ENCODE assay signal across 8 cellular contexts in genomic region chr7:101251871-101252659, GRCh38. TPM values are rescaled to one million over a fixed set of nuclear protein-coding genes. Genes with fewer than 3 reads are reported as not detected.
DNase-seq lines count a peak whose midpoint lies in the region; ATAC-seq and TF ChIP-seq lines count a peak whose summit lies in the region.

No MANE protein-coding gene starts in this region.

- H3K4me3 ChIP-seq in GM06990 (replicated peaks; ENCODE audit: low read depth, low read length) = peak overlapping the region; percentile 82
- peak overlapping the region; percentile 94 for H3K4me3 ChIP-seq in NB4 (ENCODE audit: low read depth, low read length)
- peak overlapping the region; percentile 90 to 94 for H3K4me3 ChIP-seq in gastroesophageal sphincter
- peak overlapping the region; percentile 85 to 88 for H3K4me3 ChIP-seq in neuronal stem cell (ENCODE audit: low read length in 2 of 2)
- H3K4me3 ChIP-seq in subcutaneous abdominal adipose tissue (ENCODE audit: low read depth in 1 of 5, low read length in 5 of 5) = peak overlapping the region; percentile 90 to 99 (median 97)

- no peak overlapping the region for H2BK120ac ChIP-seq in neuronal stem cell (ENCODE audit: low read depth, low read length)

- H2AK5ac ChIP-seq in neuronal stem cell (ENCODE audit: low read depth, low read length) = no peak overlapping the region

- no peak overlapping the region for H2BK5ac ChIP-seq in neuronal stem cell (ENCODE audit: low read length)

- TF ChIP-seq CTCF in GM06990 (IDR thresholded peaks at IDR 0.05; ENCODE audit: insufficient read depth, low read length, poor library complexity, severe bottlenecking) (no peak), NB4 (IDR thresholded peaks at IDR 0.05; ENCODE audit: low read depth, low read length) (no peak), gastroesophageal sphincter (IDR thresholded peaks at IDR 0.05) (no peak)

- H3K27ac ChIP-seq in gastroesophageal sphincter = peak overlapping the region; percentile 15 to 85 (median 79)
- no peak overlapping the region for H3K27ac ChIP-seq in neuronal stem cell (replicated peaks; ENCODE audit: low read length)
- peak overlapping the region; percentile 80 for H3K27ac ChIP-seq in subcutaneous abdominal adipose tissue (ENCODE audit: low read depth, low read length)

- H4K8ac ChIP-seq in neuronal stem cell (ENCODE audit: low read depth, low read length) = no peak overlapping the region

- peaks cover 3% of the 10 kb centered on the region for H3K79me1 ChIP-seq in neuronal stem cell (ENCODE audit: low read depth, low read length)

- H3K27me3 ChIP-seq in GM06990 (replicated peaks; ENCODE audit: control insufficient read depth, insufficient read depth, low read length) (no peaks in the 10 kb centered on the region), gastroesophageal sphincter (no peaks in the 10 kb centered on the region), neuronal stem cell (ENCODE audit: control insufficient read depth in 3 of 3, insufficient read depth in 3 of 3, low read depth in 1 of 3, low read length in 3 of 3) (no peaks in the 10 kb centered on the region), subcutaneous abdominal adipose tissue (ENCODE audit: control insufficient read depth in 5 of 5, insufficient read depth in 4 of 5, low read length in 5 of 5) (peaks cover 0 to 2% (median 0%) of the 10 kb centered on the region in 5 donors)

- ATAC-seq in HG02571 (IDR thresholded peaks at IDR 0.05; ENCODE audit: unreplicated experiment) (peak; percentile 96), gastroesophageal sphincter (peak; percentile 100)

- H3K4ac ChIP-seq in neuronal stem cell (ENCODE audit: low read length) = no peak overlapping the region

- H3K14ac ChIP-seq in neuronal stem cell (ENCODE audit: low read length) = peak overlapping the region; percentile 63

- H3K9me3 ChIP-seq in gastroesophageal sphincter (no peaks in the 10 kb centered on the region), neuronal stem cell (replicated peaks in 1 of 2; ENCODE audit: control insufficient read depth in 2 of 2, insufficient read depth in 1 of 2, low read depth in 1 of 2, low read length in 2 of 2) (no peaks in the 10 kb centered on the region), subcutaneous abdominal adipose tissue (ENCODE audit: control insufficient read depth in 5 of 5, low read length in 5 of 5) (no peaks in the 10 kb centered on the region)

- H3K4me1 ChIP-seq in gastroesophageal sphincter (peaks cover 0 to 28% (median 14%) of the 10 kb centered on the region in 3 donors), neuronal stem cell (ENCODE audit: control insufficient read depth in 2 of 2, insufficient read depth in 1 of 2, low read depth in 1 of 2, low read length in 2 of 2) (peaks cover 3% of the 10 kb centered on the region in 2 donors), subcutaneous abdominal adipose tissue (ENCODE audit: control insufficient read depth in 5 of 5, insufficient read depth in 5 of 5, low read length in 5 of 5) (peaks cover 1 to 25% (median 18%) of the 10 kb centered on the region in 5 donors)

- peak overlapping the region; percentile 93 for H3K18ac ChIP-seq in neuronal stem cell (ENCODE audit: low read length)

- DNase-seq in GM06990 (ENCODE audit: extremely low read depth, insufficient read length) (peak; percentile 99), NB4 (ENCODE audit: low read depth) (peak; percentile 100), SK-N-DZ (ENCODE audit: low spot score) (peak; percentile 96), neuronal stem cell (ENCODE audit: low spot score) (peak; percentile 96)
- DNase-seq in activated naive CD4-positive, alpha-beta T cell treated with anti-CD3 and anti-CD28 coated beads, Interleukin-2, amount 50 U/mL, for 16 hours = peak; percentile 100

- H4K91ac ChIP-seq in neuronal stem cell (ENCODE audit: low read depth, low read length, poor library complexity) = no peak overlapping the region

- TF ChIP-seq EP300 in gastroesophageal sphincter (IDR thresholded peaks at IDR 0.05) = no peak

- H3K36me3 ChIP-seq in GM06990 (ENCODE audit: control insufficient read depth, insufficient read depth, low read length) (peaks cover 4% of the 10 kb centered on the region), gastroesophageal sphincter (peaks cover 0 to 27% of the 10 kb centered on the region in 2 donors), neuronal stem cell (replicated peaks in 1 of 2; ENCODE audit: control insufficient read depth in 2 of 2, insufficient read depth in 2 of 2, low read length in 2 of 2) (peaks cover 1 to 22% of the 10 kb centered on the region in 2 donors), subcutaneous abdominal adipose tissue (ENCODE audit: control insufficient read depth in 5 of 5, insufficient read depth in 5 of 5, low read length in 5 of 5) (peaks cover 0 to 18% (median 3%) of the 10 kb centered on the region in 5 donors)

- H3K23ac ChIP-seq in neuronal stem cell (ENCODE audit: low read depth, low read length, poor library complexity) = peak overlapping the region; percentile 60

- H3K4me2 ChIP-seq in neuronal stem cell (ENCODE audit: insufficient read depth, low read length, poor library complexity, severe bottlenecking) = peak overlapping the region; percentile 79

- peak overlapping the region; percentile 91 for H2AFZ ChIP-seq in neuronal stem cell (ENCODE audit: low read length)

- 2% methylated on average over 10 to 15 of the region's 55 CpGs for WGBS in gastroesophageal sphincter (ENCODE audit: low coverage in 1 of 2), 2 donors
- whole genome bisulfite sequencing in neuronal stem cell (ENCODE audit: extremely low coverage in 2 of 2, insufficient read length in 2 of 2, insufficient replicate concordance in 1 of 2), 2 donors = no CpG with 5 or more reads among the region's 55 CpGs

- TF ChIP-seq POLR2A in NB4 (IDR thresholded peaks at IDR 0.05; ENCODE audit: extremely low read depth, insufficient read length) (peak; percentile 88), gastroesophageal sphincter (IDR thresholded peaks at IDR 0.05) (peak in 1 of 2 donors; percentile 33)

- no peak overlapping the region for H2BK15ac ChIP-seq in neuronal stem cell (ENCODE audit: low read length)

- H2BK12ac ChIP-seq in neuronal stem cell (ENCODE audit: low read length) = no peak overlapping the region

- peak overlapping the region; percentile 95 for H3K9ac ChIP-seq in neuronal stem cell (ENCODE audit: low read depth, low read length, poor library complexity)
- peak overlapping the region; percentile 94 to 99 (median 95) for H3K9ac ChIP-seq in subcutaneous abdominal adipose tissue (ENCODE audit: low read length in 5 of 5)

RNA-seq across cellular contexts. Expression of gene FIS1, which starts 7.2 kb away (rescaled TPM):
- polyA plus RNA-seq in SK-N-DZ (2014; cell fraction: cytosol; rRNA removed) = 199 and 216 TPM in 2 replicates
- 163 and 200 TPM in 2 replicates for polyA plus RNA-seq in SK-N-DZ (2014; cell fraction: nucleus; rRNA removed)
- 100 to 1,000 TPM; 227 to 315 (median 248) TPM for total RNA-seq in gastroesophageal sphincter
- polyA plus RNA-seq in neuronal stem cell (2013, experiment 1 of 2) = 119 TPM
- 104 TPM for polyA plus RNA-seq in neuronal stem cell (2013, experiment 2 of 2)

RNA-seq across cellular contexts. Expression of gene CLDN15, which starts 14.5 kb away (rescaled TPM):
- polyA plus RNA-seq in SK-N-DZ (2014; cell fraction: cytosol; rRNA removed) = 7.8 and 14.0 TPM in 2 replicates
- 53.8 and 58.4 TPM in 2 replicates for polyA plus RNA-seq in SK-N-DZ (2014; cell fraction: nucleus; rRNA removed)
- total RNA-seq in gastroesophageal sphincter = 1 to 10 TPM; 4.4 to 6.8 (median 5.0) TPM
- 4.9 TPM for polyA plus RNA-seq in neuronal stem cell (2013, experiment 1 of 2)
- 5.0 TPM for polyA plus RNA-seq in neuronal stem cell (2013, experiment 2 of 2)

RNA-seq across cellular contexts. Expression of gene ZNHIT1, which starts 34.1 kb away (rescaled TPM):
- 83.4 and 87.4 TPM in 2 replicates for polyA plus RNA-seq in SK-N-DZ (2014; cell fraction: cytosol; rRNA removed)
- polyA plus RNA-seq in SK-N-DZ (2014; cell fraction: nucleus; rRNA removed) = 57.2 and 70.1 TPM in 2 replicates
- 10 to 100 TPM; 76.2 to 97.8 (median 88.6) TPM for total RNA-seq in gastroesophageal sphincter
- polyA plus RNA-seq in neuronal stem cell (2013, experiment 1 of 2) = 54.4 TPM
- polyA plus RNA-seq in neuronal stem cell (2013, experiment 2 of 2) = 55.8 TPM

RNA-seq across cellular contexts. Expression of gene PLOD3, which starts 34.7 kb away (rescaled TPM):
- polyA plus RNA-seq in SK-N-DZ (2014; cell fraction: cytosol; rRNA removed) = 20.0 and 23.2 TPM in 2 replicates
- 45.9 and 60.0 TPM in 2 replicates for polyA plus RNA-seq in SK-N-DZ (2014; cell fraction: nucleus; rRNA removed)
- total RNA-seq in gastroesophageal sphincter = 10 to 100 TPM; 35.0 to 51.3 (median 43.6) TPM
- 35.2 TPM for polyA plus RNA-seq in neuronal stem cell (2013, experiment 1 of 2)
- polyA plus RNA-seq in neuronal stem cell (2013, experiment 2 of 2) = 35.0 TPM

RNA-seq across cellular contexts. Expression of gene MOGAT3, which starts 51.2 kb away (rescaled TPM):
- not detected in 2 replicates for polyA plus RNA-seq in SK-N-DZ (2014; cell fraction: cytosol; rRNA removed)
- not detected in 2 replicates for polyA plus RNA-seq in SK-N-DZ (2014; cell fraction: nucleus; rRNA removed)
- not detected for total RNA-seq in gastroesophageal sphincter
- not detected for polyA plus RNA-seq in neuronal stem cell (2013, experiment 1 of 2)
- polyA plus RNA-seq in neuronal stem cell (2013, experiment 2 of 2) = not detected
